In the genomic region with DNA sequence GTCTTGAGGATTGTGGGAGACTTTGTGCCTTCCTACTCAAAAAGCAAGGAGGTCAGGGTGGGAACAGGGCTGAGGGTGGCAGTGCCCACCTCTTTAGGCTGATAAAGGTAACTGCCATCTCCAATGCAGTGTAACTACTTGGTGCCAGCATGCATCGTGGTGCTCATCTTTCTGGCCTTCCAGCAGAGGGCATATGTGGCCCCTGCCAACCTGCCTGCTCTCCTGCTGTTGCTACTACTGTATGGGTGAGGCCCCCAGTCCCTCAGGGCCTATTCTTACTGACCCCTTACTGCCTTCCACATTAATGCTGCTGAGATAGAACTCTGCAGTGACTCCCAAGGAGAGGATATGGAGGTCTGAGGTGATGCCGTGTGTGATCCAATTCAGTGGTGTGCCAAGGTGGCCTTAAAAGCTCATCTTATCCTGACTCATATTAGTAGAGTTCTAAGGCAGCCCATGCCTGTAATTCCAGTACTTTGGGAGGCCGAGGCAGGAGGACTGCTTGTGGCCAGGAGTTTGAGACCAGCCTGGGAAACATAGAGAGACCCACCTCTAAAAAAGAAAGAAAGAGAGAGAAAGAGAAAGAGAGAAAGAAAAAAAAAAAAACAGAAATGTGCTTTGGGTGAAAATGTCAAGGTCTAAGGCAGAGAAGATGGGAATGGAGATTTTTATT, we compare ENCODE assay signal across 10 cellular contexts. TPM values are rescaled to one million over a fixed set of nuclear protein-coding genes. Genes with fewer than 3 reads are reported as not detected.
DNase-seq lines count a peak whose midpoint lies in the region; ATAC-seq and TF ChIP-seq lines count a peak whose summit lies in the region.
"Had no signal": no experiment of that assay in that cellular context is flagged by ENCODE, and none has a peak within 500 bp of the region (broad histone marks: within the 10 kb centered on the region; RNA-seq: fewer than 3 reads in every experiment).

No MANE protein-coding gene starts in this region.

- H3K36me3 Mint-ChIP-seq in chondrocyte (ENCODE audit: low read depth), result no peaks in the 10 kb centered on the region

- H3K36me3 ChIP-seq in Peyer's patch, result no peaks in the 10 kb centered on the region
- H3K36me3 ChIP-seq: pancreas had no signal

- no peak overlapping the region for H3K4me3 Mint-ChIP-seq in chondrocyte (ENCODE audit: unreplicated experiment)

- peak in 5 of 6 experiments; percentile 15 to 64 (median 60) for TF ChIP-seq CTCF in Peyer's patch (IDR thresholded peaks at IDR 0.05)
- peak; percentile 69 for TF ChIP-seq CTCF in chondrocyte (IDR thresholded peaks at IDR 0.05)

- peak; percentile 59 for DNase-seq in activated T-cell treated with anti-CD3 and anti-CD28 coated beads, Interleukin-2, amount 50 U/mL, for 1 hour
- DNase-seq in activated T-cell treated with anti-CD3 and anti-CD28 coated beads for 4 hours, result no peak
- DNase-seq in Peyer's patch, result no peak
- no peak for DNase-seq in chondrocyte (ENCODE audit: low spot score)
- DNase-seq in stimulated activated naive CD4-positive, alpha-beta T cell treated with Interleukin-2 at 50 U/mL for 16 hours (lab: John Stamatoyannopoulos, UW), result peak; percentile 48
- no peak for DNase-seq in NCI-H1105 treated with DMSO at 0.1 percent for 48 hours (lab: John Stamatoyannopoulos, UW)
- DNase-seq: pancreas had no signal

- H3K4me1 Mint-ChIP-seq in chondrocyte (ENCODE audit: low read depth), result no peaks in the 10 kb centered on the region

- H3K27ac ChIP-seq in Peyer's patch, result peak overlapping the region in 1 of 4 donors; percentile 17
- H3K27ac ChIP-seq: pancreas had no signal

- peaks cover 0 to 12% (median 3%) of the 10 kb centered on the region in 4 donors for H3K9me3 ChIP-seq in Peyer's patch
- H3K9me3 ChIP-seq: pancreas had no signal

- H3K27me3 Mint-ChIP-seq in chondrocyte (ENCODE audit: low read depth), result no peaks in the 10 kb centered on the region

- no peaks in the 10 kb centered on the region for H3K4me1 ChIP-seq in Peyer's patch
- H3K4me1 ChIP-seq: pancreas had no signal

- H3K9me3 Mint-ChIP-seq in chondrocyte (ENCODE audit: low read depth), result no peaks in the 10 kb centered on the region

- no peak for TF ChIP-seq POLR2A in Peyer's patch (IDR thresholded peaks at IDR 0.05)

- no peak for ATAC-seq in HG03469 (IDR thresholded peaks at IDR 0.05; ENCODE audit: unreplicated experiment)
- no peak for ATAC-seq in GM21381 (IDR thresholded peaks at IDR 0.05; ENCODE audit: unreplicated experiment)

- H3K27ac Mint-ChIP-seq in chondrocyte (ENCODE audit: unreplicated experiment), result no peak overlapping the region

- H3K27me3 ChIP-seq in Peyer's patch, result no peaks in the 10 kb centered on the region
- H3K27me3 ChIP-seq: pancreas had no signal

- no peak overlapping the region for H3K4me3 ChIP-seq in Peyer's patch
- H3K4me3 ChIP-seq: pancreas had no signal

RNA-seq across cellular contexts. Expression of a gene that starts 9.6 kb away (rescaled TPM):
- total RNA-seq in Peyer's patch, result 100 to 1,000 TPM in 2 of 4 donors, 10 to 100 TPM in 2; 82.6 to 187 (median 118) TPM
- total RNA-seq in chondrocyte, result 0.57 to 1.6 TPM (median 1.0 TPM) in 3 replicates

RNA-seq across cellular contexts. Expression of a gene that starts 17.4 kb away (rescaled TPM):
- total RNA-seq in Peyer's patch (100 to 1,000 TPM in 1 of 4 donors, 10 to 100 TPM in 3; 30.1 to 162 (median 72.1) TPM), chondrocyte (6.7 to 15.9 TPM (median 8.9 TPM) in 3 replicates)

RNA-seq across cellular contexts. Expression of a gene that starts 30.9 kb away (rescaled TPM):
- 10 to 100 TPM; 20.6 to 47.0 (median 22.6) TPM for total RNA-seq in Peyer's patch
- 258 to 363 TPM (median 357 TPM) in 3 replicates for total RNA-seq in chondrocyte

RNA-seq across cellular contexts. Expression of a gene that starts 36.0 kb away (rescaled TPM):
- total RNA-seq in Peyer's patch (not detected), chondrocyte (not detected in 3 replicates)
- total RNA-seq: Daoy, pancreas had no signal

RNA-seq across cellular contexts. Expression of a gene that starts 36.4 kb away (rescaled TPM):
- total RNA-seq in Peyer's patch (100 to 1,000 TPM; 287 to 409 (median 366) TPM), chondrocyte (120 to 130 TPM (median 120 TPM) in 3 replicates)

Comparison
In these comparisons a context has a peak if more than half of its experiments do, and no peak if none do; other contexts are left out.
1. DNase-seq: peak in activated T-cell treated with anti-CD3 and anti-CD28 coated beads, Interleukin-2, amount 50 U/mL, for 1 hour (single experiment) and stimulated activated naive CD4-positive, alpha-beta T cell treated with Interleukin-2 at 50 U/mL for 16 hours (single experiment); none in activated T-cell treated with anti-CD3 and anti-CD28 coated beads for 4 hours (single experiment), Peyer's patch (0 of 3), chondrocyte (single experiment) and NCI-H1105 treated with DMSO at 0.1 percent for 48 hours (single experiment).
2. RNA of a gene that starts 9.6 kb away (total RNA-seq): 82.6 to 187 TPM in Peyer's patch; 0.57 to 1.6 TPM in chondrocyte; every median in the first group is over 10 times any median in the second.